25 cellular contexts compared by ENCODE assay signal in genomic region chr7:55200441-55200840, GRCh38.
DNase-seq lines count a peak whose midpoint lies in the region; ATAC-seq and TF ChIP-seq lines count a peak whose summit lies in the region.
"Had no signal": no experiment of that assay in that cellular context is flagged by ENCODE, and none has a peak within 500 bp of the region (broad histone marks: within the 10 kb centered on the region; RNA-seq: fewer than 3 reads in every experiment).

No MANE protein-coding gene starts in this region.

- CTCF ChIA-PET in activated CD8-positive, alpha-beta memory T cell treated with anti-CD3 and anti-CD28 coated beads, Interleukin-2, amount 10 ng/mL, durations not matched to agents 7 days and 5 days (lab: Charles Lee) = no interaction called here
- CTCF ChIA-PET in RWPE1 (lab: Yijun Ruan, JAX) = no interaction called here

- peak overlapping the region; percentile 24; the same call in 1 of the 2 replicates for H3K27ac ChIP-seq in RWPE1
- H3K27ac ChIP-seq in effector memory CD4-positive, alpha-beta T cell (ENCODE audit: insufficient read depth, low read length, poor library complexity, severe bottlenecking) = no peak overlapping the region
- H3K27ac ChIP-seq: BLaER1 had no signal

- no peak overlapping the region for H3K27ac Mint-ChIP-seq in activated CD8-positive, alpha-beta memory T cell treated with anti-CD3 and anti-CD28 coated beads, Interleukin-2, amount 10 ng/mL, durations not matched to agents 7 days and 5 days
- H3K27ac Mint-ChIP-seq in stimulated activated memory B cell treated with anti-CD40 and anti-IgM and Interleukin-4, amounts not matched to agents 10 μg/mL and 1 μg/mL and 100 μg/mL, for 72 hours = no peak overlapping the region
- H3K27ac Mint-ChIP-seq: CD14-positive monocyte; CD4-positive, alpha-beta memory T cell; CD4-positive, CD25-positive, alpha-beta regulatory T cell; CD8-positive, alpha-beta memory T cell had no signal

- ATAC-seq in activated CD8-positive, alpha-beta memory T cell treated with anti-CD3 and anti-CD28 coated beads, Interleukin-2, amount 10 ng/mL, durations not matched to agents 7 days and 5 days = no peak
- ATAC-seq in stimulated activated memory B cell treated with anti-CD40 and anti-IgM and Interleukin-4, amounts not matched to agents 10 μg/mL and 1 μg/mL and 100 μg/mL, for 72 hours = peak; percentile 34
- ATAC-seq in HG03439 (IDR thresholded peaks at IDR 0.05; ENCODE audit: unreplicated experiment) = no peak
- ATAC-seq: GM12878 had no signal

- TF ChIP-seq CTCF in RWPE1 (conservative IDR thresholded peaks at IDR 0.05; ENCODE audit: low read depth) = no peak

- peaks cover 15% of the 10 kb centered on the region for H3K27me3 Mint-ChIP-seq in activated CD8-positive, alpha-beta memory T cell treated with anti-CD3 and anti-CD28 coated beads, Interleukin-2, amount 10 ng/mL, durations not matched to agents 7 days and 5 days
- no peaks in the 10 kb centered on the region for H3K27me3 Mint-ChIP-seq in stimulated activated memory B cell treated with anti-CD40 and anti-IgM and Interleukin-4, amounts not matched to agents 10 μg/mL and 1 μg/mL and 100 μg/mL, for 72 hours

- no peak overlapping the region for H3K4me3 ChIP-seq in effector memory CD4-positive, alpha-beta T cell (ENCODE audit: insufficient read depth, low read depth, low read length, poor library complexity, severe bottlenecking)
- H3K4me3 ChIP-seq: BLaER1, GM12878 had no signal

- H3K36me3 ChIP-seq in effector memory CD4-positive, alpha-beta T cell (ENCODE audit: control insufficient read depth, insufficient read depth, low read length) = no peaks in the 10 kb centered on the region
- H3K36me3 ChIP-seq: BLaER1 had no signal

- no peaks in the 10 kb centered on the region for H3K9me3 Mint-ChIP-seq in activated CD8-positive, alpha-beta memory T cell treated with anti-CD3 and anti-CD28 coated beads, Interleukin-2, amount 10 ng/mL, durations not matched to agents 7 days and 5 days (ENCODE audit: low read depth)
- H3K9me3 Mint-ChIP-seq in stimulated activated memory B cell treated with anti-CD40 and anti-IgM and Interleukin-4, amounts not matched to agents 10 μg/mL and 1 μg/mL and 100 μg/mL, for 72 hours = no peaks in the 10 kb centered on the region
- H3K9me3 Mint-ChIP-seq: CD4-positive, alpha-beta memory T cell; CD4-positive, CD25-positive, alpha-beta regulatory T cell; CD8-positive, alpha-beta memory T cell had no signal

- H3K36me3 Mint-ChIP-seq in activated CD8-positive, alpha-beta memory T cell treated with anti-CD3 and anti-CD28 coated beads, Interleukin-2, amount 10 ng/mL, durations not matched to agents 7 days and 5 days = no peaks in the 10 kb centered on the region
- no peaks in the 10 kb centered on the region for H3K36me3 Mint-ChIP-seq in stimulated activated memory B cell treated with anti-CD40 and anti-IgM and Interleukin-4, amounts not matched to agents 10 μg/mL and 1 μg/mL and 100 μg/mL, for 72 hours
- H3K36me3 Mint-ChIP-seq: CD14-positive monocyte; CD4-positive, alpha-beta memory T cell; CD4-positive, CD25-positive, alpha-beta regulatory T cell; CD8-positive, alpha-beta memory T cell had no signal

- no peak overlapping the region for H3K4me3 Mint-ChIP-seq in activated CD8-positive, alpha-beta memory T cell treated with anti-CD3 and anti-CD28 coated beads, Interleukin-2, amount 10 ng/mL, durations not matched to agents 7 days and 5 days
- H3K4me3 Mint-ChIP-seq in stimulated activated memory B cell treated with anti-CD40 and anti-IgM and Interleukin-4, amounts not matched to agents 10 μg/mL and 1 μg/mL and 100 μg/mL, for 72 hours = no peak overlapping the region
- H3K4me3 Mint-ChIP-seq: CD14-positive monocyte; CD4-positive, alpha-beta memory T cell; CD4-positive, CD25-positive, alpha-beta regulatory T cell; CD8-positive, alpha-beta memory T cell had no signal

- H3K4me1 ChIP-seq in effector memory CD4-positive, alpha-beta T cell (ENCODE audit: control insufficient read depth, insufficient read depth, low read length, poor library complexity, severe bottlenecking) = no peaks in the 10 kb centered on the region
- H3K4me1 ChIP-seq: BLaER1 had no signal

- H3K27me3 ChIP-seq in effector memory CD4-positive, alpha-beta T cell (replicated peaks; ENCODE audit: control insufficient read depth, insufficient read depth, low read length, poor library complexity, severe bottlenecking) = no peaks in the 10 kb centered on the region
- H3K27me3 ChIP-seq: BE2C, BLaER1 had no signal

- H3K4me1 Mint-ChIP-seq in activated CD8-positive, alpha-beta memory T cell treated with anti-CD3 and anti-CD28 coated beads, Interleukin-2, amount 10 ng/mL, durations not matched to agents 7 days and 5 days = no peaks in the 10 kb centered on the region
- no peaks in the 10 kb centered on the region for H3K4me1 Mint-ChIP-seq in stimulated activated memory B cell treated with anti-CD40 and anti-IgM and Interleukin-4, amounts not matched to agents 10 μg/mL and 1 μg/mL and 100 μg/mL, for 72 hours
- H3K4me1 Mint-ChIP-seq: CD14-positive monocyte; CD4-positive, alpha-beta memory T cell; CD4-positive, CD25-positive, alpha-beta regulatory T cell; CD8-positive, alpha-beta memory T cell had no signal

- POLR2A ChIA-PET in RWPE1 (lab: Yijun Ruan, JAX; ENCODE audit: low non-redundant PET) = no interaction called here

- no peaks in the 10 kb centered on the region for H3K9me3 ChIP-seq in effector memory CD4-positive, alpha-beta T cell (ENCODE audit: control insufficient read depth, low read length)
- H3K9me3 ChIP-seq: BE2C, BLaER1 had no signal

- peak; percentile 29 for DNase-seq in activated CD8-positive, alpha-beta memory T cell treated with anti-CD3 and anti-CD28 coated beads, Interleukin-2, amount 10 ng/mL, durations not matched to agents 7 days and 5 days
- DNase-seq in activated CD8-positive, alpha-beta memory T cell treated with anti-CD3 and anti-CD28 coated beads, Interleukin-2, amount 50 U/mL, for 48 hours = no peak
- no peak for DNase-seq in RWPE1 (ENCODE audit: low spot score)
- DNase-seq in NCI-H345 treated with DMSO at 0.1 percent for 48 hours (lab: John Stamatoyannopoulos, UW; ENCODE audit: unreplicated experiment) = no peak
- no peak for DNase-seq in effector memory CD4-positive, alpha-beta T cell
- DNase-seq: 8988T; ACHN; BE2C; C1 segment of cervical spinal cord; CD4-positive, alpha-beta memory T cell; CD4-positive, CD25-positive, alpha-beta regulatory T cell; CD8-positive, alpha-beta memory T cell; COR-L47; DMS 273 treated with DMSO at 0.1 percent for 48 hours; DMS153; DMS53; DMS79; DND-41; EL; GDM1 had no signal
